Comparison of ENCODE assay signal across 9 cellular contexts in genomic region chr1:8121261-8122159, GRCh38.
A peak's percentile ranks its signal among the peaks of the same experiment; 100 is the strongest.
DNase-seq lines count a peak whose midpoint lies in the region; ATAC-seq and TF ChIP-seq lines count a peak whose summit lies in the region.
"Had no signal": no experiment of that assay in that cellular context is flagged by ENCODE, and none has a peak within 500 bp of the region (broad histone marks: within the 10 kb centered on the region; RNA-seq: fewer than 3 reads in every experiment).

No MANE protein-coding gene starts in this region.

- H3K9me3 Mint-ChIP-seq in CD4-positive, CD25-positive, alpha-beta regulatory T cell, result peaks cover 0 to 3% (median 0%) of the 10 kb centered on the region in 7 donors
- H3K9me3 Mint-ChIP-seq in activated T-helper 1 cell treated with anti-CD3 and anti-CD28 coated beads, Interleukin-12 subunit alpha, Interleukin-12 subunit beta, Interleukin-2, Interleukin-4 antibody, amounts not matched to agents 30 ng/mL and 10 ng/mL and 1 ng/mL, durations not matched to agents 14 hours and 24 hours and 36 hours, result peaks cover 8% of the 10 kb centered on the region

- H3K4me3 Mint-ChIP-seq in CD4-positive, CD25-positive, alpha-beta regulatory T cell, result peak overlapping the region in 2 of 4 donors; percentile 54 to 56
- no peak overlapping the region for H3K4me3 Mint-ChIP-seq in activated T-helper 1 cell treated with anti-CD3 and anti-CD28 coated beads, Interleukin-12 subunit alpha, Interleukin-12 subunit beta, Interleukin-2, Interleukin-4 antibody, amounts not matched to agents 30 ng/mL and 10 ng/mL and 1 ng/mL, durations not matched to agents 14 hours and 24 hours and 36 hours

- H2AFZ ChIP-seq in osteoblast (ENCODE audit: low read length), result peak overlapping the region; percentile 60

- no peak for ATAC-seq in CD4-positive, CD25-positive, alpha-beta regulatory T cell (ENCODE audit: low read depth in 2 of 2)
- peak; percentile 80 for ATAC-seq in RWPE2 (ENCODE audit: low read depth)
- no peak for ATAC-seq in GM21528 (IDR thresholded peaks at IDR 0.05; ENCODE audit: low FRiP score, unreplicated experiment)

- H3K27me3 ChIP-seq in CD4-positive, CD25-positive, alpha-beta regulatory T cell (ENCODE audit: control insufficient read depth, insufficient read depth, low read length), result no peaks in the 10 kb centered on the region
- H3K27me3 ChIP-seq in RWPE2 (ENCODE audit: insufficient read depth, poor library complexity, severe bottlenecking) (no peaks in the 10 kb centered on the region), osteoblast (ENCODE audit: insufficient read depth, low read length) (no peaks in the 10 kb centered on the region)

- no peak for DNase-seq in CD4-positive, CD25-positive, alpha-beta regulatory T cell
- DNase-seq in RWPE2 (ENCODE audit: low spot score), result no peak
- DNase-seq in foreskin fibroblast, result peak; percentile 57 to 71
- peak; percentile 76 for DNase-seq in osteoblast (ENCODE audit: insufficient read length, low spot score, missing footprints)
- no peak for DNase-seq in D341Med (ENCODE audit: low spot score)
- DNase-seq in stimulated activated CD4-positive, alpha-beta T cell treated with anti-CD3 and anti-CD28 coated beads, Interleukin-12 subunit alpha, Interleukin-12 subunit beta, amount 100 ng/mL, for 4 hours, result no peak
- no peak for DNase-seq in activated T-helper 1 cell treated with anti-CD3 and anti-CD28 coated beads, Interleukin-12 subunit alpha, Interleukin-12 subunit beta, Interleukin-2, Interleukin-4 antibody, amounts not matched to agents 30 ng/mL and 10 ng/mL and 1 ng/mL, durations not matched to agents 14 hours and 24 hours and 36 hours (ENCODE audit: low spot score)
- DNase-seq: NCI-H2029 had no signal

- peaks cover 4 to 15% (median 6%) of the 10 kb centered on the region in 4 donors for H3K4me1 Mint-ChIP-seq in CD4-positive, CD25-positive, alpha-beta regulatory T cell
- peaks cover 11% of the 10 kb centered on the region for H3K4me1 Mint-ChIP-seq in activated T-helper 1 cell treated with anti-CD3 and anti-CD28 coated beads, Interleukin-12 subunit alpha, Interleukin-12 subunit beta, Interleukin-2, Interleukin-4 antibody, amounts not matched to agents 30 ng/mL and 10 ng/mL and 1 ng/mL, durations not matched to agents 14 hours and 24 hours and 36 hours (ENCODE audit: low read depth)

- H3K79me2 ChIP-seq in osteoblast (ENCODE audit: insufficient read depth, low read length), result no peaks in the 10 kb centered on the region

- no peak for TF ChIP-seq CTCF in RWPE2 (IDR thresholded peaks at IDR 0.05; ENCODE audit: poor library complexity, severe bottlenecking)
- no peak for TF ChIP-seq CTCF in foreskin fibroblast (IDR thresholded peaks at IDR 0.05; ENCODE audit: low read depth, low read length)
- no peak for TF ChIP-seq CTCF in osteoblast (IDR thresholded peaks at IDR 0.05; ENCODE audit: extremely low read depth, low read depth, low read length)

- H3K4me1 ChIP-seq in CD4-positive, CD25-positive, alpha-beta regulatory T cell (ENCODE audit: control insufficient read depth, insufficient read depth, low read length, poor library complexity, severe bottlenecking), result no peaks in the 10 kb centered on the region
- peaks cover 31% of the 10 kb centered on the region for H3K4me1 ChIP-seq in RWPE2 (ENCODE audit: insufficient read depth, poor library complexity, severe bottlenecking)
- peaks cover 40% of the 10 kb centered on the region for H3K4me1 ChIP-seq in osteoblast (ENCODE audit: insufficient read depth, low read length)

- peak overlapping the region; percentile 40 to 92 (median 90) for H3K27ac Mint-ChIP-seq in CD4-positive, CD25-positive, alpha-beta regulatory T cell
- no peak overlapping the region for H3K27ac Mint-ChIP-seq in activated T-helper 1 cell treated with anti-CD3 and anti-CD28 coated beads, Interleukin-12 subunit alpha, Interleukin-12 subunit beta, Interleukin-2, Interleukin-4 antibody, amounts not matched to agents 30 ng/mL and 10 ng/mL and 1 ng/mL, durations not matched to agents 14 hours and 24 hours and 36 hours

- H3K27me3 Mint-ChIP-seq in CD4-positive, CD25-positive, alpha-beta regulatory T cell, result no peaks in the 10 kb centered on the region
- H3K27me3 Mint-ChIP-seq in activated T-helper 1 cell treated with anti-CD3 and anti-CD28 coated beads, Interleukin-12 subunit alpha, Interleukin-12 subunit beta, Interleukin-2, Interleukin-4 antibody, amounts not matched to agents 30 ng/mL and 10 ng/mL and 1 ng/mL, durations not matched to agents 14 hours and 24 hours and 36 hours (ENCODE audit: insufficient read depth), result peaks cover 4% of the 10 kb centered on the region

- no peak overlapping the region for H3K4me3 ChIP-seq in CD4-positive, CD25-positive, alpha-beta regulatory T cell (ENCODE audit: low read depth, low read length)
- H3K4me3 ChIP-seq in RWPE2 (ENCODE audit: severe bottlenecking) (no peak overlapping the region), foreskin fibroblast (ENCODE audit: low read depth in 1 of 2, low read length in 2 of 2) (no peak overlapping the region), osteoblast (ENCODE audit: insufficient read depth, low read length) (peak overlapping the region; percentile 18)

- no peaks in the 10 kb centered on the region for H3K9me3 ChIP-seq in CD4-positive, CD25-positive, alpha-beta regulatory T cell (ENCODE audit: control insufficient read depth in 2 of 2, low read length in 2 of 2)
- H3K9me3 ChIP-seq in RWPE2 (ENCODE audit: severe bottlenecking) (no peaks in the 10 kb centered on the region), osteoblast (ENCODE audit: low read depth, low read length) (no peaks in the 10 kb centered on the region)

- peak overlapping the region; percentile 68 for H3K4me2 ChIP-seq in osteoblast (ENCODE audit: insufficient read depth, low read length)

- H3K36me3 ChIP-seq in CD4-positive, CD25-positive, alpha-beta regulatory T cell (ENCODE audit: control insufficient read depth, insufficient read depth, low read length), result no peaks in the 10 kb centered on the region
- H3K36me3 ChIP-seq in RWPE2 (ENCODE audit: low read depth) (no peaks in the 10 kb centered on the region), osteoblast (ENCODE audit: insufficient read depth, low read length) (no peaks in the 10 kb centered on the region)

- no peak overlapping the region for H3K27ac ChIP-seq in CD4-positive, CD25-positive, alpha-beta regulatory T cell (ENCODE audit: insufficient read depth, low read length, poor library complexity, severe bottlenecking)
- peak overlapping the region; percentile 96 for H3K27ac ChIP-seq in RWPE2 (ENCODE audit: poor library complexity, severe bottlenecking)
- peak overlapping the region; percentile 72 for H3K27ac ChIP-seq in osteoblast (ENCODE audit: low read depth, low read length)

- H4K20me1 ChIP-seq in osteoblast (ENCODE audit: insufficient read depth, low read length), result no peaks in the 10 kb centered on the region

- H3K36me3 Mint-ChIP-seq in CD4-positive, CD25-positive, alpha-beta regulatory T cell, result peaks cover 3% of the 10 kb centered on the region
- H3K36me3 Mint-ChIP-seq in activated T-helper 1 cell treated with anti-CD3 and anti-CD28 coated beads, Interleukin-12 subunit alpha, Interleukin-12 subunit beta, Interleukin-2, Interleukin-4 antibody, amounts not matched to agents 30 ng/mL and 10 ng/mL and 1 ng/mL, durations not matched to agents 14 hours and 24 hours and 36 hours (ENCODE audit: low read depth), result no peaks in the 10 kb centered on the region

- intact Hi-C loops in activated T-helper 1 cell treated with anti-CD3 and anti-CD28 coated beads, Interleukin-12 subunit alpha, Interleukin-12 subunit beta, Interleukin-2, Interleukin-4 antibody, amounts not matched to agents 30 ng/mL and 10 ng/mL and 1 ng/mL, durations not matched to agents 14 hours and 24 hours and 36 hours (cut with micrococcal nuclease), result no loop called here

Comparison
In these comparisons a context has a peak if more than half of its experiments do, and no peak if none do; other contexts are left out.
1. DNase-seq: peak in foreskin fibroblast (2 of 2) and osteoblast (single experiment); none in CD4-positive, CD25-positive, alpha-beta regulatory T cell (0 of 3), RWPE2 (single experiment), D341Med (single experiment), stimulated activated CD4-positive, alpha-beta T cell treated with anti-CD3 and anti-CD28 coated beads, Interleukin-12 subunit alpha, Interleukin-12 subunit beta, amount 100 ng/mL, for 4 hours (single experiment) and activated T-helper 1 cell treated with anti-CD3 and anti-CD28 coated beads, Interleukin-12 subunit alpha, Interleukin-12 subunit beta, Interleukin-2, Interleukin-4 antibody, amounts not matched to agents 30 ng/mL and 10 ng/mL and 1 ng/mL, durations not matched to agents 14 hours and 24 hours and 36 hours (single experiment).